ENCODE assay signal across 9 cellular contexts in genomic region chr20:49594143-49594928, GRCh38. TPM values are rescaled to one million over a fixed set of nuclear protein-coding genes. Genes with fewer than 3 reads are reported as not detected.
DNase-seq lines count a peak whose midpoint lies in the region; ATAC-seq and TF ChIP-seq lines count a peak whose summit lies in the region.
"Had no signal": no experiment of that assay in that cellular context is flagged by ENCODE, and none has a peak within 500 bp of the region (broad histone marks: within the 10 kb centered on the region; RNA-seq: fewer than 3 reads in every experiment).

No MANE protein-coding gene starts in this region.

- no peak for ATAC-seq in GM18517 (IDR thresholded peaks at IDR 0.05; ENCODE audit: unreplicated experiment)

- TF ChIP-seq CTCF in left ventricle myocardium inferior (IDR thresholded peaks at IDR 0.05; ENCODE audit: borderline replicate concordance), result no peak

- no peak overlapping the region for H3K4me3 ChIP-seq in left ventricle myocardium inferior

- no peaks in the 10 kb centered on the region for H3K36me3 ChIP-seq in left ventricle myocardium inferior

- DNase-seq in NCI-H510A treated with DMSO at 0.1 percent for 48 hours (lab: John Stamatoyannopoulos, UW) (peak; percentile 2), NCI-H510A (lab: John Stamatoyannopoulos, UW) (no peak), left ventricle myocardium inferior (peak; percentile 76), NCI-H1436 treated with DMSO at 0.1 percent for 48 hours (lab: John Stamatoyannopoulos, UW) (no peak)
- peak; percentile 85 to 87 for DNase-seq in activated T-cell treated with anti-CD3 and anti-CD28 coated beads, Interleukin-2, amount 50 U/mL, for 48 hours
- peak; percentile 41 for DNase-seq in stimulated activated CD8-positive, alpha-beta memory T cell treated with anti-CD3 and anti-CD28 coated beads, Interleukin-12 subunit alpha, Interleukin-12 subunit beta, amount 100 ng/mL, for 24 hours (ENCODE audit: extremely low read depth)
- DNase-seq in central memory CD4-positive, alpha-beta T cell, result no peak

- intact Hi-C loops in left ventricle myocardium inferior (cut with micrococcal nuclease), result no loop called here

- no peaks in the 10 kb centered on the region for H3K9me3 ChIP-seq in left ventricle myocardium inferior (replicated peaks)

- H3K27ac ChIP-seq in left ventricle myocardium inferior (replicated peaks), result peak overlapping the region; percentile 80

- H3K27me3 ChIP-seq in left ventricle myocardium inferior (ENCODE audit: low read depth), result no peaks in the 10 kb centered on the region

- H3K4me1 ChIP-seq in left ventricle myocardium inferior, result peaks cover 56% of the 10 kb centered on the region

RNA-seq across cellular contexts. Expression of gene PTGIS, which starts 26.4 kb away (rescaled TPM):
- total RNA-seq in left ventricle myocardium inferior, result 26.3 TPM
- total RNA-seq: B cell had no signal

Comparison
In these comparisons a context has a peak if more than half of its experiments do, and no peak if none do; other contexts are left out.
1. DNase-seq: peak in NCI-H510A treated with DMSO at 0.1 percent for 48 hours (single experiment), activated T-cell treated with anti-CD3 and anti-CD28 coated beads, Interleukin-2, amount 50 U/mL, for 48 hours (2 of 2), left ventricle myocardium inferior (single experiment) and stimulated activated CD8-positive, alpha-beta memory T cell treated with anti-CD3 and anti-CD28 coated beads, Interleukin-12 subunit alpha, Interleukin-12 subunit beta, amount 100 ng/mL, for 24 hours (single experiment); none in NCI-H510A (single experiment), central memory CD4-positive, alpha-beta T cell (single experiment) and NCI-H1436 treated with DMSO at 0.1 percent for 48 hours (single experiment).